ENCODE assay signal across 28 cellular contexts in genomic region chr11:46181387-46181786, GRCh38.
"Had no signal": no experiment of that assay in that cellular context is flagged by ENCODE, and none has a peak within 500 bp of the region (broad histone marks: within the 10 kb centered on the region; RNA-seq: fewer than 3 reads in every experiment).

No MANE protein-coding gene starts in this region.

- H3K9ac ChIP-seq: neural progenitor cell, parathyroid adenoma had no signal

- H3K4me1 ChIP-seq: neural progenitor cell, psoas muscle, right lobe of liver, sigmoid colon, spleen, suprapubic skin, testis, tibial artery, transverse colon, upper lobe of right lung, uterus had no signal

- H3K9me3 ChIP-seq: ovary, right lobe of liver, sigmoid colon, spleen, suprapubic skin, testis, tibial artery, transverse colon, upper lobe of right lung, uterus had no signal

- H3K27me3 ChIP-seq: neural progenitor cell, ovary, sigmoid colon, suprapubic skin, testis, uterus had no signal

- H3K36me3 ChIP-seq: neural progenitor cell, ovary, right lobe of liver, sigmoid colon, spleen, suprapubic skin, tibial artery, transverse colon, upper lobe of right lung, uterus had no signal

- ATAC-seq: naive thymus-derived CD8-positive, alpha-beta T cell; psoas muscle; right cardiac atrium; right lobe of liver; stimulated activated memory B cell treated with anti-CD40 and anti-IgM and Interleukin-4, amounts not matched to agents 10 μg/mL and 1 μg/mL and 100 μg/mL, for 72 hours; stimulated activated naive CD8-positive, alpha-beta T cell treated with anti-CD3 and anti-CD28 coated beads, Interleukin-15, amount 100 ng/mL, for 72 hours; stimulated activated naive CD8-positive, alpha-beta T cell treated with anti-CD3 and anti-CD28 coated beads, Interleukin-15, Interleukin-2, amounts not matched to agents 100 U/mL and 50 U/mL, for 24 hours had no signal

- DNase-seq: naive thymus-derived CD8-positive, alpha-beta T cell; occipital lobe; ovary; posterior cingulate gyrus; psoas muscle; right cardiac atrium; right lobe of liver; sigmoid colon; spleen; stimulated activated CD4-positive, alpha-beta T cell treated with anti-CD3 and anti-CD28 coated beads, Interleukin-12 subunit alpha, Interleukin-12 subunit beta, amount 100 ng/mL, for 4 hours; stimulated activated CD4-positive, alpha-beta T cell treated with anti-CD3 and anti-CD28 coated beads, Interleukin-1b, Interleukin-23, amount 100 ng/mL, for 48 hours; stimulated activated CD4-positive, alpha-beta T cell treated with anti-CD3 and anti-CD28 coated beads, Interleukin-4, amount 100 ng/mL, for 1 hour; stimulated activated CD4-positive, alpha-beta T cell treated with anti-CD3 and anti-CD28 coated beads, Interleukin-4, amount 100 ng/mL, for 4 hours; stimulated activated CD8-positive, alpha-beta memory T cell treated with anti-CD3 and anti-CD28 coated beads, Interleukin-4, amount 100 ng/mL, for 48 hours; stimulated activated naive CD4-positive, alpha-beta T cell; stimulated activated naive CD8-positive, alpha-beta T cell treated with anti-CD3 and anti-CD28 coated beads, Interleukin-15, amount 100 ng/mL, for 72 hours; stimulated activated naive CD8-positive, alpha-beta T cell treated with anti-CD3 and anti-CD28 coated beads, Interleukin-15, Interleukin-2, amounts not matched to agents 100 U/mL and 50 U/mL, for 24 hours; substantia nigra; testis; tibial artery; transverse colon; upper lobe of right lung; uterus had no signal

- H3K79me2 ChIP-seq: parathyroid adenoma had no signal

- H3K4me3 ChIP-seq: neural progenitor cell, ovary, psoas muscle, right lobe of liver, sigmoid colon, smooth muscle cell, spleen, suprapubic skin, testis, tibial artery, transverse colon, upper lobe of right lung, uterus had no signal

- H3K4me2 ChIP-seq: neural progenitor cell, smooth muscle cell had no signal

- H3K27ac ChIP-seq: neural progenitor cell, ovary, parathyroid adenoma, psoas muscle, right lobe of liver, sigmoid colon, spleen, suprapubic skin, testis, tibial artery, transverse colon, upper lobe of right lung, uterus had no signal

- H2AFZ ChIP-seq: neural progenitor cell, parathyroid adenoma had no signal
